ENCODE assay signal across 8 cellular contexts in genomic region chr17:16438557-16439302, GRCh38. TPM values are rescaled to one million over a fixed set of nuclear protein-coding genes. Genes with fewer than 3 reads are reported as not detected.
DNase-seq lines count a peak whose midpoint lies in the region; ATAC-seq, FAIRE-seq and TF ChIP-seq lines count a peak whose summit lies in the region.

No MANE protein-coding gene starts in this region.

- ATAC-seq in GM18907 (IDR thresholded peaks at IDR 0.05; ENCODE audit: unreplicated experiment) (peak; percentile 84), HG03139 (IDR thresholded peaks at IDR 0.05; ENCODE audit: unreplicated experiment) (peak; percentile 80)

- no peaks in the 10 kb centered on the region for H3K9me3 ChIP-seq in AG04450 (ENCODE audit: control insufficient read depth, insufficient read depth, low read length)
- H3K9me3 ChIP-seq in WERI-Rb-1 (ENCODE audit: severe bottlenecking): no peaks in the 10 kb centered on the region

- no peak for TF ChIP-seq CTCF in AG04450 (IDR thresholded peaks at IDR 0.05; ENCODE audit: low read depth, low read length)
- no peak for TF ChIP-seq CTCF in WERI-Rb-1 (IDR thresholded peaks at IDR 0.05; ENCODE audit: low read depth, low read length)
- no peak for TF ChIP-seq CTCF in bronchial epithelial cell (IDR thresholded peaks at IDR 0.05; ENCODE audit: insufficient read depth, low read length, severe bottlenecking)

- H3K4me3 ChIP-seq in AG04450 (ENCODE audit: low read depth, low read length) (peak overlapping the region; percentile 99), WERI-Rb-1 (ENCODE audit: low read depth, low read length) (peak overlapping the region; percentile 90), bronchial epithelial cell (ENCODE audit: low read depth, low read length) (peak overlapping the region; percentile 69), skin epidermis (peak overlapping the region; percentile 65 to 97 (median 92))

- FAIRE-seq in bronchial epithelial cell (lab: Jason Lieb, UNC): no peak

- peak overlapping the region; percentile 86 for H3K27ac ChIP-seq in AG04450 (ENCODE audit: low read depth, low read length)
- H3K27ac ChIP-seq in WERI-Rb-1: peak overlapping the region; percentile 88
- peak overlapping the region; percentile 71 to 97 (median 92) for H3K27ac ChIP-seq in skin epidermis

- peak; percentile 100 for DNase-seq in AG04450 (ENCODE audit: low read depth, low spot score)
- peak; percentile 90 for DNase-seq in NCI-H2196 treated with DMSO at 0.1 percent for 48 hours (lab: John Stamatoyannopoulos, UW; ENCODE audit: unreplicated experiment)
- peak; percentile 98 for DNase-seq in WERI-Rb-1
- DNase-seq in bronchial epithelial cell (ENCODE audit: low read depth): peak; percentile 97
- DNase-seq in iPS-NIHi11 (ENCODE audit: low spot score): peak; percentile 97

- H3K36me3 ChIP-seq in WERI-Rb-1 (peaks cover 48% of the 10 kb centered on the region), bronchial epithelial cell (ENCODE audit: control insufficient read depth, insufficient read depth, low read length) (peaks cover 27% of the 10 kb centered on the region)

- CTCF ChIA-PET in AG04450 (lab: Charles Lee): interaction anchor here (0.8 to 1.9 kb wide), 9 partner anchors 9 to 151 kb away, joined by 3 to 11 read pairs (median 4); no protein-coding TSS in a partner anchor

- H3K27me3 ChIP-seq in AG04450 (ENCODE audit: control insufficient read depth, insufficient read depth, low read length): no peaks in the 10 kb centered on the region
- H3K27me3 ChIP-seq in WERI-Rb-1 (ENCODE audit: insufficient read depth, low read depth, severe bottlenecking): no peaks in the 10 kb centered on the region
- H3K27me3 ChIP-seq in bronchial epithelial cell (ENCODE audit: control insufficient read depth, insufficient read depth, low read length): no peaks in the 10 kb centered on the region

- POLR2A ChIA-PET in AG04450 (lab: Yijun Ruan, JAX): interaction anchor here (0.5 to 5.3 kb wide), 29 partner anchors 8 to 648 kb away, joined by 3 to 102 read pairs (median 6); partner anchors contain the start of genes CENPV, LRRC75A, TRPV2 and UBB

RNA-seq across cellular contexts. Expression of gene TRPV2, which starts 23.4 kb away (rescaled TPM):
- 30.8 and 38.4 TPM in 2 replicates for polyA plus RNA-seq in AG04450 (2011; rRNA removed)
- 57.0 and 70.8 TPM in 2 replicates for polyA minus RNA-seq in AG04450 (2011; rRNA and poly(A)+ RNA removed)
- under 0.01 and 0.26 TPM in 2 replicates for total RNA-seq in bronchial epithelial cell

RNA-seq across cellular contexts. Expression of gene LRRC75A, which starts 53.3 kb away (rescaled TPM):
- polyA plus RNA-seq in AG04450 (2011; rRNA removed): 1.2 TPM in 2 replicates
- 0.74 and 0.78 TPM in 2 replicates for polyA minus RNA-seq in AG04450 (2011; rRNA and poly(A)+ RNA removed)
- total RNA-seq in bronchial epithelial cell: 0.13 TPM in 1 of 2 replicates, not detected in the other

RNA-seq across cellular contexts. Expression of gene UBB, which starts 57.8 kb away (rescaled TPM):
- 1,944 and 3,172 TPM in 2 replicates for polyA plus RNA-seq in AG04450 (2011; rRNA removed)
- 2,374 and 2,983 TPM in 2 replicates for polyA minus RNA-seq in AG04450 (2011; rRNA and poly(A)+ RNA removed)
- 766 and 1,827 TPM in 2 replicates for total RNA-seq in bronchial epithelial cell

Comparison
In these comparisons a context has a peak if more than half of its experiments do, and no peak if none do; other contexts are left out.
1. Peak in every context shown above with its lines: DNase-seq, ATAC-seq, H3K4me3 ChIP-seq and H3K27ac ChIP-seq.